Comparison of ENCODE assay signal across 1 cellular context in genomic region chr19:3778899-3779723, GRCh38.
TF ChIP-seq lines count a peak whose summit lies in the region.

No MANE protein-coding gene starts in this region.

TF ChIP-seq in HEK293, 187 proteins besides CTCF, POLR2A, EP300 and RAD21 (continued from another document):
- TF ChIP-seq HIC1 (tag by site-specific recombination; IDR thresholded peaks at IDR 0.05): 0 out of 2 replicates have a peak, but pooled peaks have one; percentile 17
- TF ChIP-seq ZNF37A (tag by site-specific recombination; IDR thresholded peaks at IDR 0.05): no peak
- no peak for TF ChIP-seq KLF16 (tag by site-specific recombination; IDR thresholded peaks at IDR 0.05)
- TF ChIP-seq ZSCAN4 (tag by site-specific recombination; IDR thresholded peaks at IDR 0.05): no peak
- 0 out of 2 replicates have a peak, but pooled peaks have one; percentile 11 for TF ChIP-seq KLF1 (tag by site-specific recombination; IDR thresholded peaks at IDR 0.05)
- TF ChIP-seq ZNF311 (tag by site-specific recombination; IDR thresholded peaks at IDR 0.05; ENCODE audit: borderline replicate concordance): no peak
- TF ChIP-seq ZNF521 (tag by site-specific recombination; IDR thresholded peaks at IDR 0.05): no peak
- no peak for TF ChIP-seq KLF8 (tag by site-specific recombination; IDR thresholded peaks at IDR 0.05)
- no peak for TF ChIP-seq GLIS2 (tag by site-specific recombination; IDR thresholded peaks at IDR 0.05)
- TF ChIP-seq ZNF174 (tag by site-specific recombination; IDR thresholded peaks at IDR 0.05): no peak
TF ChIP-seq in HEK293: peak in this region for 3.
